ENCODE assay signal across 1 cellular context in the genomic region with DNA sequence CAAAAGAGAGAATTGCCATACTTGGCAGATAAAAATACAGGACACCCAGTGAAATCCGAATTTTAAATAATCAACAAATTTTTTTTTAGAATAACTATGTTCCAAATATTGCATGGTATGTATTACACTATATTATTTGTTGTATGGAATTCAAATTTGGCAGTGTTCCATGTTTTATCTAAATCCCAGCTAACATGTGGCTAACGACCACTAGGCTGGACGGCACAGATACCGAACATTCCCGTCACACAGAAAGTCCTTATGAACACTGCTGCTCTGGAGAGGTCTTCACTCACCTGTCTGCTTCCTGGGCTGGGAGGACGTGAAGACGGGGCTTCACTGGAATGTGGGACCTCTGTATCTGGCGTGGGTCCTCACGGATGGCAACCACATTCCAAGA.
TF ChIP-seq lines count a peak whose summit lies in the region.

No MANE protein-coding gene starts in this region.

TF ChIP-seq in K562, 482 proteins besides CTCF, POLR2A, EP300 and RAD21 (continues in another document):
- TF ChIP-seq, protein P1, sequence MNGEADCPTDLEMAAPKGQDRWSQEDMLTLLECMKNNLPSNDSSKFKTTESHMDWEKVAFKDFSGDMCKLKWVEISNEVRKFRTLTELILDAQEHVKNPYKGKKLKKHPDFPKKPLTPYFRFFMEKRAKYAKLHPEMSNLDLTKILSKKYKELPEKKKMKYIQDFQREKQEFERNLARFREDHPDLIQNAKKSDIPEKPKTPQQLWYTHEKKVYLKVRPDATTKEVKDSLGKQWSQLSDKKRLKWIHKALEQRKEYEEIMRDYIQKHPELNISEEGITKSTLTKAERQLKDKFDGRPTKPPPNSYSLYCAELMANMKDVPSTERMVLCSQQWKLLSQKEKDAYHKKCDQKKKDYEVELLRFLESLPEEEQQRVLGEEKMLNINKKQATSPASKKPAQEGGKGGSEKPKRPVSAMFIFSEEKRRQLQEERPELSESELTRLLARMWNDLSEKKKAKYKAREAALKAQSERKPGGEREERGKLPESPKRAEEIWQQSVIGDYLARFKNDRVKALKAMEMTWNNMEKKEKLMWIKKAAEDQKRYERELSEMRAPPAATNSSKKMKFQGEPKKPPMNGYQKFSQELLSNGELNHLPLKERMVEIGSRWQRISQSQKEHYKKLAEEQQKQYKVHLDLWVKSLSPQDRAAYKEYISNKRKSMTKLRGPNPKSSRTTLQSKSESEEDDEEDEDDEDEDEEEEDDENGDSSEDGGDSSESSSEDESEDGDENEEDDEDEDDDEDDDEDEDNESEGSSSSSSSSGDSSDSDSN (IDR thresholded peaks at IDR 0.05; ENCODE audit: borderline replicate concordance in 1 of 2, low read depth in 2 of 2, low read length in 2 of 2), result no peak
- TF ChIP-seq SMARCE1 (IDR thresholded peaks at IDR 0.05) (0 out of 2 replicates have a peak, but pooled peaks have one; percentile 20), ZNF134 (CRISPR knock-in tag; conservative IDR thresholded peaks at IDR 0.05) (no peak), MTA2 (IDR thresholded peaks at IDR 0.05; ENCODE audit: low read depth) (peak; percentile 64), ARID1B (IDR thresholded peaks at IDR 0.05) (peak; percentile 83), IFI16 (CRISPR knock-in tag; IDR thresholded peaks at IDR 0.05) (no peak), KDM1A (IDR thresholded peaks at IDR 0.05) (peak; percentile 28 to 56; a peak in 1 of 4 replicates), MAZ (CRISPR knock-in tag; conservative IDR thresholded peaks at IDR 0.05 in 1 of 2, IDR thresholded peaks at IDR 0.05 in 1 of 2) (no peak), ZNF561 (CRISPR knock-in tag; conservative IDR thresholded peaks at IDR 0.05) (no peak), DPF2 (IDR thresholded peaks at IDR 0.05) (0 out of 2 replicates have a peak, but pooled peaks have one; percentile 25), SRSF1 (IDR thresholded peaks at IDR 0.05; ENCODE audit: low read depth, low read length) (no peak), ELF1 (tag; IDR thresholded peaks at IDR 0.05) (no peak), TCF3 (CRISPR knock-in tag; IDR thresholded peaks at IDR 0.05) (peak; percentile 84), MED1 (CRISPR knock-in tag; IDR thresholded peaks at IDR 0.05; ENCODE audit: borderline replicate concordance) (no peak), HDAC2 (IDR thresholded peaks at IDR 0.05) (no peak), NFIC (IDR thresholded peaks at IDR 0.05) (peak; percentile 93), PTTG1 (tag; IDR thresholded peaks at IDR 0.05; ENCODE audit: low read depth) (no peak)
- TF ChIP-seq, protein P2, sequence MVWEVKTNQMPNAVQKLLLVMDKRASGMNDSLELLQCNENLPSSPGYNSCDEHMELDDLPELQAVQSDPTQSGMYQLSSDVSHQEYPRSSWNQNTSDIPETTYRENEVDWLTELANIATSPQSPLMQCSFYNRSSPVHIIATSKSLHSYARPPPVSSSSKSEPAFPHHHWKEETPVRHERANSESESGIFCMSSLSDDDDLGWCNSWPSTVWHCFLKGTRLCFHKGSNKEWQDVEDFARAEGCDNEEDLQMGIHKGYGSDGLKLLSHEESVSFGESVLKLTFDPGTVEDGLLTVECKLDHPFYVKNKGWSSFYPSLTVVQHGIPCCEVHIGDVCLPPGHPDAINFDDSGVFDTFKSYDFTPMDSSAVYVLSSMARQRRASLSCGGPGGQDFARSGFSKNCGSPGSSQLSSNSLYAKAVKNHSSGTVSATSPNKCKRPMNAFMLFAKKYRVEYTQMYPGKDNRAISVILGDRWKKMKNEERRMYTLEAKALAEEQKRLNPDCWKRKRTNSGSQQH (CRISPR knock-in tag; IDR thresholded peaks at IDR 0.05), result no peak
- TF ChIP-seq, protein P3, sequence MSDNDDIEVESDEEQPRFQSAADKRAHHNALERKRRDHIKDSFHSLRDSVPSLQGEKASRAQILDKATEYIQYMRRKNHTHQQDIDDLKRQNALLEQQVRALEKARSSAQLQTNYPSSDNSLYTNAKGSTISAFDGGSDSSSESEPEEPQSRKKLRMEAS (CRISPR knock-in tag; IDR thresholded peaks at IDR 0.05), result no peak
- TF ChIP-seq, protein P4, sequence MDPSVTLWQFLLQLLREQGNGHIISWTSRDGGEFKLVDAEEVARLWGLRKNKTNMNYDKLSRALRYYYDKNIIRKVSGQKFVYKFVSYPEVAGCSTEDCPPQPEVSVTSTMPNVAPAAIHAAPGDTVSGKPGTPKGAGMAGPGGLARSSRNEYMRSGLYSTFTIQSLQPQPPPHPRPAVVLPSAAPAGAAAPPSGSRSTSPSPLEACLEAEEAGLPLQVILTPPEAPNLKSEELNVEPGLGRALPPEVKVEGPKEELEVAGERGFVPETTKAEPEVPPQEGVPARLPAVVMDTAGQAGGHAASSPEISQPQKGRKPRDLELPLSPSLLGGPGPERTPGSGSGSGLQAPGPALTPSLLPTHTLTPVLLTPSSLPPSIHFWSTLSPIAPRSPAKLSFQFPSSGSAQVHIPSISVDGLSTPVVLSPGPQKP (CRISPR knock-in tag; IDR thresholded peaks at IDR 0.05), result no peak
- TF ChIP-seq, protein P5, sequence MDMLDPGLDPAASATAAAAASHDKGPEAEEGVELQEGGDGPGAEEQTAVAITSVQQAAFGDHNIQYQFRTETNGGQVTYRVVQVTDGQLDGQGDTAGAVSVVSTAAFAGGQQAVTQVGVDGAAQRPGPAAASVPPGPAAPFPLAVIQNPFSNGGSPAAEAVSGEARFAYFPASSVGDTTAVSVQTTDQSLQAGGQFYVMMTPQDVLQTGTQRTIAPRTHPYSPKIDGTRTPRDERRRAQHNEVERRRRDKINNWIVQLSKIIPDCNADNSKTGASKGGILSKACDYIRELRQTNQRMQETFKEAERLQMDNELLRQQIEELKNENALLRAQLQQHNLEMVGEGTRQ (CRISPR knock-in tag; IDR thresholded peaks at IDR 0.05), result no peak
- TF ChIP-seq, protein P6, sequence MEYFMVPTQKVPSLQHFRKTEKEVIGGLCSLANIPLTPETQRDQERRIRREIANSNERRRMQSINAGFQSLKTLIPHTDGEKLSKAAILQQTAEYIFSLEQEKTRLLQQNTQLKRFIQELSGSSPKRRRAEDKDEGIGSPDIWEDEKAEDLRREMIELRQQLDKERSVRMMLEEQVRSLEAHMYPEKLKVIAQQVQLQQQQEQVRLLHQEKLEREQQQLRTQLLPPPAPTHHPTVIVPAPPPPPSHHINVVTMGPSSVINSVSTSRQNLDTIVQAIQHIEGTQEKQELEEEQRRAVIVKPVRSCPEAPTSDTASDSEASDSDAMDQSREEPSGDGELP (CRISPR knock-in tag; IDR thresholded peaks at IDR 0.05; ENCODE audit: borderline replicate concordance), result peak; percentile 30; the same call in 1 of the 2 replicates
- TF ChIP-seq, protein P7, sequence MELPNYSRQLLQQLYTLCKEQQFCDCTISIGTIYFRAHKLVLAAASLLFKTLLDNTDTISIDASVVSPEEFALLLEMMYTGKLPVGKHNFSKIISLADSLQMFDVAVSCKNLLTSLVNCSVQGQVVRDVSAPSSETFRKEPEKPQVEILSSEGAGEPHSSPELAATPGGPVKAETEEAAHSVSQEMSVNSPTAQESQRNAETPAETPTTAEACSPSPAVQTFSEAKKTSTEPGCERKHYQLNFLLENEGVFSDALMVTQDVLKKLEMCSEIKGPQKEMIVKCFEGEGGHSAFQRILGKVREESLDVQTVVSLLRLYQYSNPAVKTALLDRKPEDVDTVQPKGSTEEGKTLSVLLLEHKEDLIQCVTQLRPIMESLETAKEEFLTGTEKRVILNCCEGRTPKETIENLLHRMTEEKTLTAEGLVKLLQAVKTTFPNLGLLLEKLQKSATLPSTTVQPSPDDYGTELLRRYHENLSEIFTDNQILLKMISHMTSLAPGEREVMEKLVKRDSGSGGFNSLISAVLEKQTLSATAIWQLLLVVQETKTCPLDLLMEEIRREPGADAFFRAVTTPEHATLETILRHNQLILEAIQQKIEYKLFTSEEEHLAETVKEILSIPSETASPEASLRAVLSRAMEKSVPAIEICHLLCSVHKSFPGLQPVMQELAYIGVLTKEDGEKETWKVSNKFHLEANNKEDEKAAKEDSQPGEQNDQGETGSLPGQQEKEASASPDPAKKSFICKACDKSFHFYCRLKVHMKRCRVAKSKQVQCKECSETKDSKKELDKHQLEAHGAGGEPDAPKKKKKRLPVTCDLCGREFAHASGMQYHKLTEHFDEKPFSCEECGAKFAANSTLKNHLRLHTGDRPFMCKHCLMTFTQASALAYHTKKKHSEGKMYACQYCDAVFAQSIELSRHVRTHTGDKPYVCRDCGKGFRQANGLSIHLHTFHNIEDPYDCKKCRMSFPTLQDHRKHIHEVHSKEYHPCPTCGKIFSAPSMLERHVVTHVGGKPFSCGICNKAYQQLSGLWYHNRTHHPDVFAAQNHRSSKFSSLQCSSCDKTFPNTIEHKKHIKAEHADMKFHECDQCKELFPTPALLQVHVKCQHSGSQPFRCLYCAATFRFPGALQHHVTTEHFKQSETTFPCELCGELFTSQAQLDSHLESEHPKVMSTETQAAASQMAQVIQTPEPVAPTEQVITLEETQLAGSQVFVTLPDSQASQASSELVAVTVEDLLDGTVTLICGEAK (IDR thresholded peaks at IDR 0.05), result no peak
- TF ChIP-seq, protein P7 (CRISPR knock-in tag; IDR thresholded peaks at IDR 0.05), result no peak
